ENCODE assay signal across 10 cellular contexts in the genomic region with DNA sequence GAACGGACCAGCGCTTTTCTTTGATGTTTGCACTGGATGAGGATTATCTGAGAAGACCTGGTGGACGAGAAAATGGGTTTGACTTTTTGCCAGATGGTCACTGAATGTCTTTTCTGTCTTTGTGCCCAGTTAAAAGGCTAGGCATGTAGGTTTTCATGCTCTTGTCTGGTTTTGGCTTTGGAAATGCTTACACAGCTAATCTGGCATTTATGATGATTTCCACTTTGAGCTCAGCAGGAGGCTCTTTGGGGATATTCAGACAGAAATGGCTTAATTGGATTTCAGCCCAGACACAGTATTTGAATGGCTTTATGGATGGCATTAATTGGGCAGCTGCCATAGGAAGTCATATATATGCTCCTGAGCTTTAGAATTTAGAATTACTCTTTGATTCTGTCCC. TPM values are rescaled to one million over a fixed set of nuclear protein-coding genes. Genes with fewer than 3 reads are reported as not detected.
DNase-seq lines count a peak whose midpoint lies in the region; ATAC-seq, FAIRE-seq and TF ChIP-seq lines count a peak whose summit lies in the region.
"Had no signal": no experiment of that assay in that cellular context is flagged by ENCODE, and none has a peak within 500 bp of the region (broad histone marks: within the 10 kb centered on the region; RNA-seq: fewer than 3 reads in every experiment).

No MANE protein-coding gene starts in this region.

- H3K9ac ChIP-seq in HepG2 (ENCODE audit: insufficient read depth, low read depth, low read length), result no peak overlapping the region

- H3K4me1 Mint-ChIP-seq in brain, result peaks cover 83% of the 10 kb centered on the region

- peaks cover 0 to 7% (median 0%) of the 10 kb centered on the region in 5 experiments for H3K9me3 Mint-ChIP-seq in brain

- TF ChIP-seq POLR2A in HepG2 (IDR thresholded peaks at IDR 0.05; ENCODE audit: insufficient read depth in 1 of 2, low read depth in 2 of 2, low read length in 2 of 2), result no peak
- no peak for TF ChIP-seq POLR2A in right lobe of liver (IDR thresholded peaks at IDR 0.05)

- H3K36me3 Mint-ChIP-seq in brain, result peaks cover 30% of the 10 kb centered on the region

- in situ Hi-C loops in HepG2 (cut with HindIII; ENCODE audit: extremely low pct_ligation_motif_present, low pct_unique_long_range_greater_than_20kb), result no loop called here

- no peak for TF ChIP-seq RAD21 in HepG2 (CRISPR knock-in tag; IDR thresholded peaks at IDR 0.05)

- 83% methylated on average over 3 of the region's 3 CpGs for WGBS in HepG2 (ENCODE audit: low lambda C conversion rate)
- 27% methylated on average over 1 of the region's 3 CpGs for WGBS in right lobe of liver (ENCODE audit: insufficient coverage, low coverage, low lambda C conversion rate, missing lambda C conversion rate)
- WGBS in thymus, result 97% methylated on average over 3 of the region's 3 CpGs

- FAIRE-seq in HepG2 (lab: Jason Lieb, UNC), result no peak

- H3K4me3 ChIP-seq in HepG2 (replicated peaks in 1 of 3; ENCODE audit: insufficient read depth in 1 of 3, low read depth in 2 of 3, low read length in 3 of 3) (no peak overlapping the region), right lobe of liver (no peak overlapping the region), thymus (ENCODE audit: low read length) (no peak overlapping the region)

- H3K27ac Mint-ChIP-seq in brain, result peak overlapping the region in 4 of 5 experiments; percentile 25 to 86 (median 55)

- POLR2A ChIA-PET in HepG2 (lab: Yijun Ruan, JAX), result no interaction called here

- BruUV-seq in HepG2 (replicated peaks; lab: Mats Ljungman, UMichigan), result no TSS peak

- H3K27ac ChIP-seq in HepG2 (ENCODE audit: extremely low read length, insufficient read depth, low read length), result no peak overlapping the region
- no peak overlapping the region for H3K27ac ChIP-seq in right lobe of liver
- peak overlapping the region; percentile 8 for H3K27ac ChIP-seq in thymus (ENCODE audit: low read depth)

- peaks cover 8% of the 10 kb centered on the region for H3K79me2 ChIP-seq in HepG2 (ENCODE audit: insufficient read depth, low read length)

- no peaks in the 10 kb centered on the region; the same call in 1 of the 2 replicates for H4K20me1 ChIP-seq in HepG2 (ENCODE audit: insufficient read depth, low read length)

- H3K36me3 ChIP-seq in HepG2 (replicated peaks in 1 of 2; ENCODE audit: control insufficient read depth in 1 of 2, insufficient read depth in 2 of 2, low read length in 2 of 2), result no peaks in the 10 kb centered on the region
- no peaks in the 10 kb centered on the region for H3K36me3 ChIP-seq in right lobe of liver
- H3K36me3 ChIP-seq in thymus (ENCODE audit: control insufficient read depth, insufficient read depth), result peaks cover 4% of the 10 kb centered on the region

- CTCF ChIA-PET in HepG2 (lab: Yijun Ruan, JAX; ENCODE audit: low intra/inter-chr PET ratio, low total read pairs), result no interaction called here

- ATAC-seq in HepG2 (no peak), right lobe of liver (no peak), GM19035 (IDR thresholded peaks at IDR 0.05; ENCODE audit: unreplicated experiment) (no peak), HG02981 (IDR thresholded peaks at IDR 0.05; ENCODE audit: unreplicated experiment) (no peak)

- no peak for TF ChIP-seq CTCF in HepG2 (CRISPR knock-in tag; IDR thresholded peaks at IDR 0.05)
- no peak for TF ChIP-seq CTCF in right lobe of liver (IDR thresholded peaks at IDR 0.05)
- TF ChIP-seq CTCF in brain (conservative IDR thresholded peaks at IDR 0.05), result no peak

- DNase-seq in HepG2 (ENCODE audit: low spot score) (no peak), right lobe of liver (no peak), NCI-H446 treated with DMSO at 0.1 percent for 48 hours (lab: John Stamatoyannopoulos, UW) (peak; percentile 96), HPDE6-E6E7 (ENCODE audit: extremely low spot score) (no peak)
- DNase-seq: aorta, hippocampal formation had no signal

- H3K4me1 ChIP-seq in HepG2 (ENCODE audit: insufficient read depth, low read length) (peaks cover 27% of the 10 kb centered on the region), right lobe of liver (no peaks in the 10 kb centered on the region), thymus (ENCODE audit: control insufficient read depth, insufficient read depth, low read length) (peaks cover 22% of the 10 kb centered on the region)

- TF ChIP-seq EP300 in HepG2 (IDR thresholded peaks at IDR 0.05; ENCODE audit: low read depth in 2 of 2, low read length in 2 of 2), result no peak
- no peak for TF ChIP-seq EP300 in HepG2 (CRISPR knock-in tag; IDR thresholded peaks at IDR 0.05; ENCODE audit: borderline replicate concordance)

- no peaks in the 10 kb centered on the region for H3K27me3 Mint-ChIP-seq in brain

- intact Hi-C loops in HepG2 (cut with micrococcal nuclease; ENCODE audit: unreplicated experiment) (no loop called here), right lobe of liver (cut with DNase I) (no loop called here)

- no peaks in the 10 kb centered on the region for H3K9me3 ChIP-seq in HepG2 (ENCODE audit: low read length)
- no peaks in the 10 kb centered on the region for H3K9me3 ChIP-seq in right lobe of liver
- H3K9me3 ChIP-seq in thymus (ENCODE audit: control insufficient read depth), result no peaks in the 10 kb centered on the region

- H3K27me3 ChIP-seq in HepG2 (ENCODE audit: control insufficient read depth in 1 of 2, insufficient read depth in 2 of 2, low read length in 2 of 2), result no peaks in the 10 kb centered on the region
- H3K27me3 ChIP-seq in right lobe of liver, result no peaks in the 10 kb centered on the region
- H3K27me3 ChIP-seq in thymus (ENCODE audit: control insufficient read depth, insufficient read depth), result no peaks in the 10 kb centered on the region

- H3K4me2 ChIP-seq in HepG2 (ENCODE audit: low read depth, low read length), result no peak overlapping the region

- H3K4me3 Mint-ChIP-seq in brain, result peak overlapping the region in 2 of 5 experiments; percentile 2 to 27

- no peak overlapping the region for H2AFZ ChIP-seq in HepG2 (ENCODE audit: low read length)

TF ChIP-seq in HepG2, 621 proteins besides CTCF, POLR2A, EP300 and RAD21:
- TF ChIP-seq PAX8 (CRISPR knock-in tag; IDR thresholded peaks at IDR 0.05; ENCODE audit: borderline replicate concordance), result no peak
- TF ChIP-seq, protein P1, sequence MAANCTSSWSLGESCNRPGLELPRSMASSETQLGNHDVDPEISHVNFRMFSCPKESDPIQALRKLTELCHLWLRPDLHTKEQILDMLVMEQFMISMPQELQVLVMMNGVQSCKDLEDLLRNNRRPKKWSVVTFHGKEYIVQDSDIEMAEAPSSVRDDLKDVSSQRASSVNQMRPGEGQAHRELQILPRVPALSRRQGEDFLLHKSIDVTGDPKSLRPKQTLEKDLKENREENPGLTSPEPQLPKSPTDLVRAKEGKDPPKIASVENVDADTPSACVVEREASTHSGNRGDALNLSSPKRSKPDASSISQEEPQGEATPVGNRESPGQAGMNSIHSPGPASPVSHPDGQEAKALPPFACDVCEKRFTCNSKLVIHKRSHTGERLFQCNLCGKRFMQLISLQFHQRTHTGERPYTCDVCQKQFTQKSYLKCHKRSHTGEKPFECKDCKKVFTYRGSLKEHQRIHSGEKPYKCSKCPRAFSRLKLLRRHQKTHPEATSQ (CRISPR knock-in tag; IDR thresholded peaks at IDR 0.05; ENCODE audit: borderline replicate concordance), result no peak
- TF ChIP-seq MAFK (conservative IDR thresholded peaks at IDR 0.05 in 1 of 2, IDR thresholded peaks at IDR 0.05 in 1 of 2; ENCODE audit: low read length in 2 of 2), result peak; percentile 53 to 66; a peak in 3 of 4 replicates
- TF ChIP-seq MAFF (IDR thresholded peaks at IDR 0.05; ENCODE audit: low read depth, low read length), result peak; percentile 43; the same call in 1 of the 2 replicates
TF ChIP-seq in HepG2: peak in this region for 2.

RNA-seq across cellular contexts. Expression of a gene that starts 59.6 kb away (rescaled TPM):
- 21.3 and 23.5 TPM in 2 replicates for total RNA-seq in HepG2 (2016; rRNA removed; fragmentation: Illumina TruSeq; extraction: Trizol)
- total RNA-seq in HepG2 (2016; cell fraction: cytosol; rRNA removed; fragmentation: Illumina TruSeq; extraction: Trizol; ENCODE audit: low read depth), result 20.1 and 23.4 TPM in 2 replicates
- total RNA-seq in HepG2 (2016; cell fraction: insoluble cytoplasmic fraction; rRNA removed; fragmentation: Illumina TruSeq; extraction: Trizol), result 17.9 and 25.3 TPM in 2 replicates
- 50.5 and 50.9 TPM in 2 replicates for total RNA-seq in HepG2 (2016; cell fraction: membrane; rRNA removed; fragmentation: Illumina TruSeq; extraction: Trizol)
- 12.0 and 12.1 TPM in 2 replicates for total RNA-seq in HepG2 (2016; cell fraction: nucleus; rRNA removed; fragmentation: Illumina TruSeq; extraction: Trizol)
- 14.8 and 19.5 TPM in 2 replicates for polyA plus RNA-seq in HepG2 (2011; rRNA removed)
- polyA plus RNA-seq in HepG2 (2011; cell fraction: cytosol; rRNA removed), result 21.4 and 24.5 TPM in 2 replicates
- 8.9 and 9.7 TPM in 2 replicates for polyA plus RNA-seq in HepG2 (2011; cell fraction: nucleus; rRNA removed)
- polyA plus RNA-seq in HepG2 (2012), result 20.9 and 25.1 TPM in 2 replicates
- 30.8 and 31.3 TPM in 2 replicates for polyA plus RNA-seq in HepG2 (2016; cell fraction: cytosol; fragmentation: Illumina TruSeq; extraction: Trizol; ENCODE audit: low read depth)
- polyA plus RNA-seq in HepG2 (2016; cell fraction: insoluble cytoplasmic fraction; fragmentation: Illumina TruSeq; extraction: Trizol; ENCODE audit: low read depth), result 24.5 and 29.7 TPM in 2 replicates
- polyA plus RNA-seq in HepG2 (2016; cell fraction: membrane; fragmentation: Illumina TruSeq; extraction: Trizol; ENCODE audit: low read depth), result 53.4 and 56.8 TPM in 2 replicates
- 18.9 and 21.5 TPM in 2 replicates for polyA plus RNA-seq in HepG2 (2016; cell fraction: nucleus; fragmentation: Illumina TruSeq; extraction: Trizol; ENCODE audit: insufficient read depth, low read depth)
- 4.0 and 18.1 TPM in 2 replicates for polyA minus RNA-seq in HepG2 (2011; rRNA and poly(A)+ RNA removed; ENCODE audit: low replicate concordance)
- polyA minus RNA-seq in HepG2 (2011; cell fraction: cytosol; rRNA and poly(A)+ RNA removed), result 9.8 and 11.4 TPM in 2 replicates
- 9.0 and 11.7 TPM in 2 replicates for polyA minus RNA-seq in HepG2 (2011; cell fraction: nucleus; rRNA and poly(A)+ RNA removed)
- 10 to 100 TPM in 1 of 6 experiments, 1 to 10 TPM in 5; 4.8 to 11.7 (median 7.1) TPM for total RNA-seq in right lobe of liver
- polyA plus RNA-seq in brain (ENCODE audit: insufficient read depth, low read depth, low replicate concordance), result 52.0 TPM
- polyA plus RNA-seq in thymus, result 31.4 TPM
